In the genomic region with DNA sequence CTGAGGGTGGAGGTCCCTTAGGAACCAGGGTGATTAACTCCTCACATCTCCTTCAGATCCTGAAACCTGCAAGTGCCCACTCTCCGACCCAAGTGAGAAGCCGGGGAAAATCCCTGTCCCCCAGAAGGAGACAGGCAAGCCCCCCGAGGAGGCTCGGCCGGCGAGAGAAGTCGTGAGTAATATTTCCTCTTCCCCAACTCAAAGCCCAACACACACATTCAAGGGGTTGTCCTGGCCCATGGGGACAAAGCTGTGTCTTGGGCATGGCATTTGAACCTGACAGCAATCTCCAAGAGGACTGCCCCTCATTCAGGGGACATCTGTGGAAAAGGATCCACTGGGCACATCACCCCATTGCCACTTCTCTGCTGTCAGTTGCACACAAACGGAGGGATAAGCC, we compare ENCODE assay signal across 35 cellular contexts.
"Had no signal": no experiment of that assay in that cellular context is flagged by ENCODE, and none has a peak within 500 bp of the region (broad histone marks: within the 10 kb centered on the region; RNA-seq: fewer than 3 reads in every experiment).

No MANE protein-coding gene starts in this region.

- H3K4me1 Mint-ChIP-seq: activated B cell treated with CpG ODN at 0.5 μM for 24 hours; activated naive CD8-positive, alpha-beta T cell treated with anti-CD3 and anti-CD28 coated beads for 36 hours had no signal

- H3K4me1 ChIP-seq: Peyer's patch, SJSA1 had no signal

- H3K4me3 ChIP-seq: Peyer's patch, SJSA1 had no signal

- H3K9me3 ChIP-seq: Peyer's patch, SJSA1, SK-N-SH had no signal

- H3K36me3 ChIP-seq: brain microvascular endothelial cell, Peyer's patch, SJSA1 had no signal

- H3K27me3 ChIP-seq: brain microvascular endothelial cell, Peyer's patch, SJSA1 had no signal

- H3K9me3 Mint-ChIP-seq: activated B cell treated with CpG ODN at 0.5 μM for 24 hours; activated CD4-positive, alpha-beta memory T cell treated with anti-CD3 and anti-CD28 coated beads, Interleukin-2, amount 10 ng/mL, durations not matched to agents 7 days and 5 days; activated naive CD8-positive, alpha-beta T cell treated with anti-CD3 and anti-CD28 coated beads for 36 hours; activated T-cell treated with anti-CD3 and anti-CD28 coated beads, Interleukin-2, amount 50 U/mL, for 4 hours; activated T-helper 1 cell treated with anti-CD3 and anti-CD28 coated beads, Interleukin-12 subunit alpha, Interleukin-12 subunit beta, Interleukin-2, Interleukin-4 antibody, amounts not matched to agents 30 ng/mL and 10 ng/mL and 1 ng/mL, durations not matched to agents 14 hours and 24 hours and 36 hours; T-helper 1 cell treated with Interleukin-12 subunit alpha and Interleukin-12 subunit beta and Interleukin-4 antibody, amounts not matched to agents 30 μg/mL and 1 μg/mL, for 36 hours; T-helper 2 cell treated with Interferon-gamma antibody and Interleukin-4, amounts not matched to agents 5 μg/mL and 100 μg/mL, for 36 hours had no signal

- H3K4me3 Mint-ChIP-seq: activated B cell treated with CpG ODN at 0.5 μM for 24 hours; activated CD4-positive, alpha-beta memory T cell treated with anti-CD3 and anti-CD28 coated beads, Interleukin-2, amount 10 ng/mL, durations not matched to agents 7 days and 5 days; activated naive CD8-positive, alpha-beta T cell treated with anti-CD3 and anti-CD28 coated beads for 36 hours; activated T-cell treated with anti-CD3 and anti-CD28 coated beads, Interleukin-2, amount 50 U/mL, for 4 hours; activated T-helper 1 cell treated with anti-CD3 and anti-CD28 coated beads, Interleukin-12 subunit alpha, Interleukin-12 subunit beta, Interleukin-2, Interleukin-4 antibody, amounts not matched to agents 30 ng/mL and 10 ng/mL and 1 ng/mL, durations not matched to agents 14 hours and 24 hours and 36 hours; T-helper 1 cell treated with Interleukin-12 subunit alpha and Interleukin-12 subunit beta and Interleukin-4 antibody, amounts not matched to agents 30 μg/mL and 1 μg/mL, for 36 hours; T-helper 2 cell treated with Interferon-gamma antibody and Interleukin-4, amounts not matched to agents 5 μg/mL and 100 μg/mL, for 36 hours had no signal

- H3K36me3 Mint-ChIP-seq: activated naive CD8-positive, alpha-beta T cell treated with anti-CD3 and anti-CD28 coated beads for 36 hours had no signal

- H3K27me3 Mint-ChIP-seq: activated B cell treated with CpG ODN at 0.5 μM for 24 hours had no signal

- ATAC-seq: activated T-cell treated with anti-CD3 and anti-CD28 coated beads, Interleukin-2, amount 50 U/mL, for 4 hours; PC-3 had no signal

- H3K27ac ChIP-seq: brain microvascular endothelial cell, Peyer's patch, SJSA1 had no signal

- H3K27ac Mint-ChIP-seq: activated B cell treated with CpG ODN at 0.5 μM for 24 hours; activated CD4-positive, alpha-beta memory T cell treated with anti-CD3 and anti-CD28 coated beads, Interleukin-2, amount 10 ng/mL, durations not matched to agents 7 days and 5 days; activated naive CD8-positive, alpha-beta T cell treated with anti-CD3 and anti-CD28 coated beads for 36 hours; activated T-helper 1 cell treated with anti-CD3 and anti-CD28 coated beads, Interleukin-12 subunit alpha, Interleukin-12 subunit beta, Interleukin-2, Interleukin-4 antibody, amounts not matched to agents 30 ng/mL and 10 ng/mL and 1 ng/mL, durations not matched to agents 14 hours and 24 hours and 36 hours; T-helper 1 cell treated with Interleukin-12 subunit alpha and Interleukin-12 subunit beta and Interleukin-4 antibody, amounts not matched to agents 30 μg/mL and 1 μg/mL, for 36 hours; T-helper 2 cell treated with Interferon-gamma antibody and Interleukin-4, amounts not matched to agents 5 μg/mL and 100 μg/mL, for 36 hours had no signal

- DNase-seq: activated B cell treated with CpG ODN at 0.5 μM for 24 hours; activated CD4-positive, alpha-beta memory T cell treated with anti-CD3 and anti-CD28 coated beads, Interleukin-2, amount 10 ng/mL, durations not matched to agents 7 days and 5 days; activated CD4-positive, alpha-beta T cell treated with anti-CD3 and anti-CD28 coated beads for 4 hours; activated CD4-positive, alpha-beta T cell treated with anti-CD3 and anti-CD28 coated beads, Interleukin-2, amount 50 U/mL, for 1 hour; activated CD4-positive, CD25-positive, alpha-beta regulatory T cell treated with anti-CD3 and anti-CD28 coated beads, Interleukin-2, amount 50 U/mL, for 72 hours; activated naive CD4-positive, alpha-beta T cell; activated naive CD4-positive, alpha-beta T cell treated with anti-CD3 and anti-CD28 coated beads, Interleukin-2, amount 50 U/mL, for 16 hours; activated naive CD8-positive, alpha-beta T cell treated with anti-CD3 and anti-CD28 coated beads for 36 hours; activated T-cell treated with anti-CD3 and anti-CD28 coated beads, Interleukin-2, amount 50 U/mL, for 4 hours; amniotic stem cell; brain microvascular endothelial cell; central memory CD4-positive, alpha-beta T cell; Kasumi-1; KBM-7; MM.1S; MV-4-11; NCI-H1092; NCI-H1436 treated with DMSO at 0.1 percent for 48 hours; NCI-H1694 treated with DMSO at 0.1 percent for 48 hours; NCI-H2029; NCI-H2107; NCI-H2171; NCI-H510A; NCI-H526; NCI-H748 treated with DMSO at 0.1 percent for 48 hours; NK-92 treated with Interleukin-12 subunit alpha and Interleukin-12 subunit beta, amount 100 ng/mL, for 24 hours; PC-3; RPMI8226; SHP77 treated with DMSO at 0.1 percent for 48 hours; SK-N-SH had no signal
